8 cellular contexts compared by ENCODE assay signal in genomic region chr6:5030596-5031136, GRCh38. TPM values are rescaled to one million over a fixed set of nuclear protein-coding genes. Genes with fewer than 3 reads are reported as not detected.
A peak's percentile ranks its signal among the peaks of the same experiment; 100 is the strongest.
DNase-seq lines count a peak whose midpoint lies in the region; TF ChIP-seq lines count a peak whose summit lies in the region.

No MANE protein-coding gene starts in this region.

- peaks cover 4% of the 10 kb centered on the region for H3K9me3 Mint-ChIP-seq in activated naive CD8-positive, alpha-beta T cell treated with anti-CD3 and anti-CD28 coated beads for 36 hours

- intact Hi-C loops in left ventricle myocardium inferior (cut with micrococcal nuclease) (no loop called here), sigmoid colon (cut with DNase I) (no loop called here)

- peak overlapping the region; percentile 70 for H3K27ac Mint-ChIP-seq in activated naive CD8-positive, alpha-beta T cell treated with anti-CD3 and anti-CD28 coated beads for 36 hours

- no peak for TF ChIP-seq EP300 in sigmoid colon (IDR thresholded peaks at IDR 0.05)

- no peak overlapping the region for H3K4me3 ChIP-seq in GM12865 (ENCODE audit: low read depth, low read length)
- no peak overlapping the region for H3K4me3 ChIP-seq in HFF-Myc (replicated peaks; ENCODE audit: low read depth, low read length)
- no peak overlapping the region for H3K4me3 ChIP-seq in left ventricle myocardium inferior
- no peak overlapping the region for H3K4me3 ChIP-seq in sigmoid colon

- peak; percentile 71 for TF ChIP-seq CTCF in GM12865 (IDR thresholded peaks at IDR 0.05; ENCODE audit: insufficient read depth, low read depth, low read length, missing control alignments)
- peak; percentile 72 for TF ChIP-seq CTCF in HFF-Myc (IDR thresholded peaks at IDR 0.05; ENCODE audit: low read depth, low read length, missing control alignments)
- TF ChIP-seq CTCF in left ventricle myocardium inferior (IDR thresholded peaks at IDR 0.05; ENCODE audit: borderline replicate concordance) = peak; percentile 66
- TF ChIP-seq CTCF in sigmoid colon (IDR thresholded peaks at IDR 0.05) = peak; percentile 54 to 67 (median 54)

- TF ChIP-seq POLR2A in sigmoid colon (IDR thresholded peaks at IDR 0.05) = no peak

- H3K4me3 Mint-ChIP-seq in activated naive CD8-positive, alpha-beta T cell treated with anti-CD3 and anti-CD28 coated beads for 36 hours = no peak overlapping the region

- DNase-seq in GM12865 (ENCODE audit: low read depth) = peak; percentile 91
- DNase-seq in HFF-Myc (ENCODE audit: extremely low read depth, low read depth) = peak; percentile 86
- peak; percentile 45 for DNase-seq in NCI-H1092 treated with DMSO at 0.1 percent for 48 hours (lab: John Stamatoyannopoulos, UW)
- DNase-seq in SKM-1 treated with dmso at 0.1 percent for 144 hours (lab: John Stamatoyannopoulos, UW; ENCODE audit: unreplicated experiment) = peak; percentile 83
- peak; percentile 82 for DNase-seq in activated naive CD8-positive, alpha-beta T cell treated with anti-CD3 and anti-CD28 coated beads for 36 hours
- DNase-seq in left ventricle myocardium inferior = peak; percentile 63
- peak; percentile 89 for DNase-seq in sigmoid colon
- no peak for DNase-seq in occipital lobe (lab: John Stamatoyannopoulos, UW)

- H3K36me3 ChIP-seq in left ventricle myocardium inferior (no peaks in the 10 kb centered on the region), sigmoid colon (no peaks in the 10 kb centered on the region)

- H3K36me3 Mint-ChIP-seq in activated naive CD8-positive, alpha-beta T cell treated with anti-CD3 and anti-CD28 coated beads for 36 hours = peaks cover 7% of the 10 kb centered on the region

- H3K4me1 ChIP-seq in left ventricle myocardium inferior (peaks cover 11% of the 10 kb centered on the region), sigmoid colon (peaks cover 0 to 14% (median 10%) of the 10 kb centered on the region in 4 donors)

- H3K27ac ChIP-seq in left ventricle myocardium inferior (replicated peaks) (no peak overlapping the region), sigmoid colon (peak overlapping the region in 2 of 4 donors; percentile 16 to 18)

- H3K27me3 ChIP-seq in left ventricle myocardium inferior (ENCODE audit: low read depth) (no peaks in the 10 kb centered on the region), sigmoid colon (no peaks in the 10 kb centered on the region)

- 30 to 38% methylated on average over 13 of the region's 13 CpGs for WGBS in sigmoid colon, 2 donors

- H3K9me3 ChIP-seq in left ventricle myocardium inferior (replicated peaks) (no peaks in the 10 kb centered on the region), sigmoid colon (no peaks in the 10 kb centered on the region)

- peaks cover 4% of the 10 kb centered on the region for H3K27me3 Mint-ChIP-seq in activated naive CD8-positive, alpha-beta T cell treated with anti-CD3 and anti-CD28 coated beads for 36 hours

- peaks cover 16% of the 10 kb centered on the region for H3K4me1 Mint-ChIP-seq in activated naive CD8-positive, alpha-beta T cell treated with anti-CD3 and anti-CD28 coated beads for 36 hours

RNA-seq across cellular contexts. Expression of gene RPP40, which starts 26.8 kb away (rescaled TPM):
- 10 to 100 TPM; 18.9 to 20.6 TPM for total RNA-seq in activated naive CD8-positive, alpha-beta T cell treated with anti-CD3 and anti-CD28 coated beads for 36 hours
- total RNA-seq in left ventricle myocardium inferior = 2.7 TPM
- 1 to 10 TPM; 4.2 to 9.7 (median 7.2) TPM for total RNA-seq in sigmoid colon
- 1 to 10 TPM; 6.0 to 7.9 (median 6.5) TPM for polyA plus RNA-seq in sigmoid colon
- total RNA-seq in occipital lobe = 14.0 TPM

RNA-seq across cellular contexts. Expression of gene PPP1R3G, which starts 54.5 kb away (rescaled TPM):
- under 1 TPM; 0.06 to 0.10 TPM for total RNA-seq in activated naive CD8-positive, alpha-beta T cell treated with anti-CD3 and anti-CD28 coated beads for 36 hours
- total RNA-seq in left ventricle myocardium inferior (11.1 TPM), sigmoid colon (1 to 10 TPM; 1.8 to 3.0 (median 2.2) TPM), occipital lobe (1.2 TPM)
- under 1 TPM; under 0.01 to 0.63 (median 0.23) TPM for polyA plus RNA-seq in sigmoid colon
